Comparison of ENCODE assay signal across 1 cellular context in the genomic region with DNA sequence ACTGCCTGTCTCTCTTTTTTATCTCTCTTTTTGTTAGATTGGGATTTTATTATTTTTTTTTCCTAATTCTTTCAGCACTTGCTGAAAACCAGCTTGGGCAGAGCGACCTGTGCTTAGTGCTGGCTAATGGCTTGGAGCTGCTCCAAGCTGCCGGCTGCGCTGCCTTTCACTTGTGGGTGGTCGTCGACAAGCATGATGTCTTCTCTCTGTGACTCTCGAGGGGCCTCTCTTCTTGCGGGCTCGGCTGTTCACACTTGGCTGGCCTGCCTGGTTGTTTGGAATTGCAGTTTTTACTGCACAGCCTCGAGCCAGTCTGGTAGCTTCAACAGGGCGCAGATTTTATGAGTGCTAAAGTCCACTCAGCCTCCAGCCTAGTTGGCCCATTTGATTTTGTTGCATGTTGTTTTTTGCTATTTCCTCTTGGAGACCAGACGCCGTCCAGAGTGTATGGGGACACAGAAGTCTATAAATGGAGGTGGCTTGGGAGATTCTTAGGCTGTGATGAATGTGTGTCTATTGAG.
TF ChIP-seq lines count a peak whose summit lies in the region.

No MANE protein-coding gene starts in this region.

TF ChIP-seq in SK-N-SH treated with all-trans-retinoic acid at 6 μM for 48 hours, 23 proteins besides CTCF, POLR2A, EP300 and RAD21 (continued from another document):
- no peak for TF ChIP-seq BACH2 (CRISPR knock-in tag; IDR thresholded peaks at IDR 0.05; ENCODE audit: borderline replicate concordance)
